In the genomic region with DNA sequence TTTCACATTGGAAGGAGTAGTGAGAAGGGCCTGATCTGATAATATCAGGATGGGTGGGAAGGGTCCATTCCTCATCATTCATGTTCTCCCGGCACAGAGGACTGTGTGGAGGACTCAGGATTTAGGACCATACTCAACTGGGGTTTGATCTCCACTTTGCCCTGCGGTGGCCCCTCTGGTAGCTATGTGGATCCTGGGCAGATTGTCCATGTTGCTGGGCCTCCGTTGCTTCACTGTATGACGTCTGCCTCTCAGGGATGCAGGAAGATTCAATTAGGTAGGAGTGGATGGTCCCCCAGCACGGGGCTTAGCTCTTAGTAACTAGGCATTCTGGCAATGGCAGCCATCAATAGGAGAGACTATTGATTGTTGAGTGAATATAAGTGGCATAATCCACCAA, we compare ENCODE assay signal across 8 cellular contexts. TPM values are rescaled to one million over a fixed set of nuclear protein-coding genes. Genes with fewer than 3 reads are reported as not detected.
DNase-seq lines count a peak whose midpoint lies in the region; ATAC-seq and TF ChIP-seq lines count a peak whose summit lies in the region.

No MANE protein-coding gene starts in this region.

- H3K4me3 ChIP-seq in CD4-positive, CD25-positive, alpha-beta regulatory T cell (ENCODE audit: low read depth, low read length): no peak overlapping the region
- H3K4me3 ChIP-seq in MG63 (peak overlapping the region; percentile 82), duodenal mucosa (ENCODE audit: low read depth in 1 of 2, low read length in 2 of 2) (peak overlapping the region; percentile 79 to 90), neural progenitor cell (peak overlapping the region; percentile 92)

- peak overlapping the region in 3 of 4 donors; percentile 45 to 94 (median 92) for H3K4me3 Mint-ChIP-seq in CD4-positive, CD25-positive, alpha-beta regulatory T cell
- peak overlapping the region; percentile 91 for H3K4me3 Mint-ChIP-seq in neural progenitor cell

- peaks cover 8% of the 10 kb centered on the region for H3K27me3 Mint-ChIP-seq in CD4-positive, CD25-positive, alpha-beta regulatory T cell
- peaks cover 6% of the 10 kb centered on the region for H3K27me3 Mint-ChIP-seq in neural progenitor cell (ENCODE audit: insufficient read depth, low read depth)

- peaks cover 61% of the 10 kb centered on the region for H3K79me2 ChIP-seq in neural progenitor cell (ENCODE audit: low read depth)

- no peaks in the 10 kb centered on the region for H3K36me3 ChIP-seq in CD4-positive, CD25-positive, alpha-beta regulatory T cell (ENCODE audit: control insufficient read depth, insufficient read depth, low read length)
- H3K36me3 ChIP-seq in MG63 (peaks cover 53% of the 10 kb centered on the region), duodenal mucosa (ENCODE audit: control insufficient read depth in 1 of 2, insufficient read depth in 2 of 2, low read length in 2 of 2) (peaks cover 25 to 33% of the 10 kb centered on the region in 2 donors), neural progenitor cell (no peaks in the 10 kb centered on the region)

- no peak for DNase-seq in CD4-positive, CD25-positive, alpha-beta regulatory T cell
- DNase-seq in MG63 (no peak), neural progenitor cell (ENCODE audit: low spot score) (peak; percentile 36), NCI-H446 (lab: John Stamatoyannopoulos, UW) (no peak), hippocampal formation (lab: John Stamatoyannopoulos, UW) (no peak)

- peak overlapping the region; percentile 9 to 57 (median 56) for H3K27ac Mint-ChIP-seq in CD4-positive, CD25-positive, alpha-beta regulatory T cell
- H3K27ac Mint-ChIP-seq in neural progenitor cell: no peak overlapping the region

- TF ChIP-seq CTCF in neural progenitor cell (IDR thresholded peaks at IDR 0.05): no peak

- H3K9me3 ChIP-seq in CD4-positive, CD25-positive, alpha-beta regulatory T cell (ENCODE audit: control insufficient read depth in 2 of 2, low read length in 2 of 2): no peaks in the 10 kb centered on the region
- no peaks in the 10 kb centered on the region for H3K9me3 ChIP-seq in MG63
- H3K9me3 ChIP-seq in duodenal mucosa (ENCODE audit: control insufficient read depth in 1 of 2, low read length in 2 of 2): no peaks in the 10 kb centered on the region
- H3K9me3 ChIP-seq in neural progenitor cell (ENCODE audit: low read depth): no peaks in the 10 kb centered on the region

- ATAC-seq in CD4-positive, CD25-positive, alpha-beta regulatory T cell (ENCODE audit: low read depth in 2 of 2): no peak
- no peak for ATAC-seq in GM21367 (IDR thresholded peaks at IDR 0.05; ENCODE audit: unreplicated experiment)
- ATAC-seq in HG03457 (IDR thresholded peaks at IDR 0.05; ENCODE audit: unreplicated experiment): no peak

- H3K4me1 ChIP-seq in CD4-positive, CD25-positive, alpha-beta regulatory T cell (ENCODE audit: control insufficient read depth, insufficient read depth, low read length, poor library complexity, severe bottlenecking): peaks cover 24% of the 10 kb centered on the region
- H3K4me1 ChIP-seq in duodenal mucosa (ENCODE audit: control insufficient read depth in 1 of 2, insufficient read depth in 2 of 2, low read length in 2 of 2) (peaks cover 50 to 52% of the 10 kb centered on the region in 2 donors), neural progenitor cell (peaks cover 33% of the 10 kb centered on the region)

- peaks cover 5 to 30% (median 28%) of the 10 kb centered on the region in 4 donors for H3K4me1 Mint-ChIP-seq in CD4-positive, CD25-positive, alpha-beta regulatory T cell
- H3K4me1 Mint-ChIP-seq in neural progenitor cell: peaks cover 20% of the 10 kb centered on the region

- peaks cover 26% of the 10 kb centered on the region for H4K20me1 ChIP-seq in neural progenitor cell (ENCODE audit: low read depth)

- no peak overlapping the region for H3K27ac ChIP-seq in CD4-positive, CD25-positive, alpha-beta regulatory T cell (ENCODE audit: insufficient read depth, low read length, poor library complexity, severe bottlenecking)
- H3K27ac ChIP-seq in duodenal mucosa (ENCODE audit: low read depth, low read length): peak overlapping the region; percentile 97
- peak overlapping the region; percentile 82 for H3K27ac ChIP-seq in neural progenitor cell

- peaks cover 14% of the 10 kb centered on the region for H3K36me3 Mint-ChIP-seq in CD4-positive, CD25-positive, alpha-beta regulatory T cell
- peaks cover 14% of the 10 kb centered on the region for H3K36me3 Mint-ChIP-seq in neural progenitor cell

- H3K9me3 Mint-ChIP-seq in CD4-positive, CD25-positive, alpha-beta regulatory T cell: peaks cover 0 to 3% (median 0%) of the 10 kb centered on the region in 7 donors
- no peaks in the 10 kb centered on the region for H3K9me3 Mint-ChIP-seq in neural progenitor cell

- H3K9ac ChIP-seq in duodenal mucosa (ENCODE audit: low read depth in 1 of 2, low read length in 2 of 2) (peak overlapping the region; percentile 95), neural progenitor cell (no peak overlapping the region)

- H3F3A ChIP-seq in neural progenitor cell (ENCODE audit: low read depth): peaks cover 30% of the 10 kb centered on the region

- peaks cover 2% of the 10 kb centered on the region for H3K27me3 ChIP-seq in CD4-positive, CD25-positive, alpha-beta regulatory T cell (ENCODE audit: control insufficient read depth, insufficient read depth, low read length)
- no peaks in the 10 kb centered on the region for H3K27me3 ChIP-seq in MG63
- H3K27me3 ChIP-seq in duodenal mucosa (ENCODE audit: control insufficient read depth in 1 of 2, insufficient read depth in 2 of 2, low read length in 2 of 2): no peaks in the 10 kb centered on the region
- H3K27me3 ChIP-seq in neural progenitor cell: peaks cover 9% of the 10 kb centered on the region

- H2AFZ ChIP-seq in neural progenitor cell (replicated peaks): no peak overlapping the region

- H3K4me2 ChIP-seq in neural progenitor cell: peak overlapping the region; percentile 92

RNA-seq across cellular contexts. Expression of gene ETS2, which starts 2.3 kb away (rescaled TPM):
- total RNA-seq in CD4-positive, CD25-positive, alpha-beta regulatory T cell: 12.3 TPM
- polyA plus RNA-seq in CD4-positive, CD25-positive, alpha-beta regulatory T cell: 1 to 10 TPM; 2.6 to 5.8 (median 4.4) TPM
- 12.6 and 12.7 TPM in 2 replicates for total RNA-seq in MG63 (2014; rRNA removed; shearing (Covaris generic); ENCODE audit: low replicate concordance)
- 18.8 and 22.4 TPM in 2 replicates for total RNA-seq in neural progenitor cell (ENCODE audit: low replicate concordance)
